Comparison of ENCODE assay signal across 23 cellular contexts in genomic region chr17:33910200-33910857, GRCh38.
"Had no signal": no experiment of that assay in that cellular context is flagged by ENCODE, and none has a peak within 500 bp of the region (broad histone marks: within the 10 kb centered on the region; RNA-seq: fewer than 3 reads in every experiment).

No MANE protein-coding gene starts in this region.

- H3K4me1 Mint-ChIP-seq: mesothelial cell of epicardium had no signal

- FAIRE-seq: colon, endothelial cell of umbilical vein, islet of Langerhans, keratinocyte had no signal

- DNase-seq: dermis blood vessel endothelial cell; dorsolateral prefrontal cortex; effector CD4-positive, alpha-beta T cell; effector memory CD4-positive, alpha-beta T cell; foreskin keratinocyte; gastrocnemius medialis; glutamatergic neuron; head of caudate nucleus; heart right ventricle; hippocampal formation; left cardiac atrium; left lung; left ventricle myocardium superior; lower lobe of right lung; mesenchymal stem cell; mucosa of descending colon had no signal

- H3K27ac ChIP-seq: coronary artery, dorsolateral prefrontal cortex, esophagus muscularis mucosa, foreskin keratinocyte, gastrocnemius medialis, heart right ventricle, left lung, lower lobe of right lung had no signal

- H3K36me3 Mint-ChIP-seq: mesothelial cell of epicardium had no signal

- H3K27ac Mint-ChIP-seq: mesothelial cell of epicardium had no signal

- H3K9me3 Mint-ChIP-seq: mesothelial cell of epicardium had no signal

- H3K4me1 ChIP-seq: esophagus muscularis mucosa, foreskin keratinocyte, gastrocnemius medialis, heart right ventricle, left lung, lower lobe of right lung had no signal

- H3K36me3 ChIP-seq: esophagus muscularis mucosa, gastrocnemius medialis, heart right ventricle, left lung, lower lobe of right lung had no signal

- H3K9me3 ChIP-seq: esophagus muscularis mucosa, gastrocnemius medialis, heart right ventricle, left lung, lower lobe of right lung, mucosa of descending colon had no signal

- ATAC-seq: foreskin keratinocyte, gastrocnemius medialis, heart right ventricle, left cardiac atrium, left lung, left ventricle myocardium superior, lower lobe of right lung, mucosa of descending colon had no signal

- H3K4me3 ChIP-seq: coronary artery, dorsolateral prefrontal cortex, esophagus muscularis mucosa, gastrocnemius medialis, heart right ventricle, left lung, lower lobe of right lung, mucosa of descending colon had no signal

- H3K4me3 Mint-ChIP-seq: mesothelial cell of epicardium had no signal

- H3K27me3 ChIP-seq: foreskin keratinocyte, gastrocnemius medialis, left lung had no signal
